Comparison of ENCODE assay signal across 14 cellular contexts in the genomic region with DNA sequence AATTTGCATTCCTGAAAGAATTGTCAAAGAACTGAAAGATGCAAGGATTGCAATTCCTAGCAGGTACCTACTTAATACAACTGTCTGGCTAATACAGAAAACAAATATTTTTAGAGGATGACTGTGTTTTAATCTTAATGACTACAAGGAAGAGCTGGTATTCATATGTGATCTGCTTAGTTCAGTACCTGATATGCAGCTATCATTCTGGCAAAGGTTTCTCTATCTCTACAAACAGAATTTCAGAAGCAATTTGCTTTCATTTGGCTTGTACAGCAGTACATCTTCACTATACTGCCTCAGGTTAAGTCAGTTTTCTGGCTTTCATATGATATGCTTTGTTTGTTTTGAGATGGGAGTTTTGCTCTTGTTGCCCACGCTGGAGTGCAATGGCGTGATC. TPM values are rescaled to one million over a fixed set of nuclear protein-coding genes. Genes with fewer than 3 reads are reported as not detected.
DNase-seq lines count a peak whose midpoint lies in the region; ATAC-seq, FAIRE-seq and TF ChIP-seq lines count a peak whose summit lies in the region.
"Had no signal": no experiment of that assay in that cellular context is flagged by ENCODE, and none has a peak within 500 bp of the region (broad histone marks: within the 10 kb centered on the region; RNA-seq: fewer than 3 reads in every experiment).

No MANE protein-coding gene starts in this region.

- H3K9me1 ChIP-seq in K562 (ENCODE audit: control insufficient read depth, insufficient read depth, low read length): peaks cover 4% of the 10 kb centered on the region

- no peak overlapping the region for H3K9ac ChIP-seq in K562 (ENCODE audit: insufficient read depth in 1 of 2, low read depth in 2 of 2, low read length in 2 of 2)

- peaks cover 34% of the 10 kb centered on the region for H3K4me1 ChIP-seq in PC-9 (replicated peaks; ENCODE audit: insufficient read depth)
- peaks cover 20 to 29% of the 10 kb centered on the region in 2 experiments; a peak in 4 of 5 replicates for H3K4me1 ChIP-seq in K562 (replicated peaks in 1 of 2; ENCODE audit: control insufficient read depth in 2 of 2, insufficient read depth in 2 of 2, low read length in 2 of 2)

- H3K27me3 Mint-ChIP-seq in activated T-cell treated with anti-CD3 and anti-CD28 coated beads, Interleukin-2, amount 50 U/mL, for 72 hours (ENCODE audit: low read depth): no peaks in the 10 kb centered on the region
- H3K27me3 Mint-ChIP-seq in stimulated activated naive CD8-positive, alpha-beta T cell treated with anti-CD3 and anti-CD28 coated beads, Interleukin-15, amount 100 ng/mL, for 72 hours: no peaks in the 10 kb centered on the region

- H3F3A ChIP-seq in PC-9 (ENCODE audit: insufficient read depth, low read depth): peaks cover 55% of the 10 kb centered on the region

- H3K9me2 ChIP-seq in PC-9 (ENCODE audit: insufficient read depth): no peaks in the 10 kb centered on the region

- H3K36me3 Mint-ChIP-seq in activated T-cell treated with anti-CD3 and anti-CD28 coated beads, Interleukin-2, amount 50 U/mL, for 72 hours (ENCODE audit: insufficient read depth in 2 of 2): no peaks in the 10 kb centered on the region

- no peak for TF ChIP-seq POLR2A in K562 (conservative IDR thresholded peaks at IDR 0.05)

- TF ChIP-seq CTCF in PC-9 (conservative IDR thresholded peaks at IDR 0.05) (no peak), K562 (IDR thresholded peaks at IDR 0.05 in 2 of 3, conservative IDR thresholded peaks at IDR 0.05 in 1 of 3; ENCODE audit: insufficient read depth in 2 of 3, low read depth in 1 of 3, low read length in 3 of 3) (no peak)

- in situ Hi-C loops in K562 (cut with MboI): no loop called here

- H3K36me3 ChIP-seq in PC-9 (ENCODE audit: low read depth) (peaks cover 36% of the 10 kb centered on the region), K562 (ENCODE audit: control insufficient read depth, insufficient read depth, low read length) (peaks cover 8% of the 10 kb centered on the region; the same call in 2 of the 3 replicates)
- H3K36me3 ChIP-seq: gastroesophageal sphincter had no signal

- POLR2A ChIA-PET in PC-9 (lab: Charles Lee; ENCODE audit: unreplicated experiment): no interaction called here
- POLR2A ChIA-PET in K562 (lab: Yijun Ruan, JAX): interaction anchor here (0.7 to 1.1 kb wide), 3 partner anchors 9 to 40 kb away, joined by 3 read pairs; no protein-coding TSS in a partner anchor

- CTCF ChIA-PET in PC-9 (lab: Charles Lee): no interaction called here
- CTCF ChIA-PET in K562 (lab: Yijun Ruan, JAX; ENCODE audit: low intra/inter-chr PET ratio): no interaction called here

- H3K4me1 Mint-ChIP-seq in activated T-cell treated with anti-CD3 and anti-CD28 coated beads, Interleukin-2, amount 50 U/mL, for 72 hours (ENCODE audit: low read depth): peaks cover 82% of the 10 kb centered on the region
- peaks cover 76% of the 10 kb centered on the region for H3K4me1 Mint-ChIP-seq in stimulated activated naive CD8-positive, alpha-beta T cell treated with anti-CD3 and anti-CD28 coated beads, Interleukin-15, amount 100 ng/mL, for 72 hours

- peak overlapping the region; percentile 90 for H3K27ac Mint-ChIP-seq in activated T-cell treated with anti-CD3 and anti-CD28 coated beads, Interleukin-2, amount 50 U/mL, for 72 hours
- H3K27ac Mint-ChIP-seq in stimulated activated naive CD8-positive, alpha-beta T cell treated with anti-CD3 and anti-CD28 coated beads, Interleukin-15, amount 100 ng/mL, for 72 hours: peak overlapping the region in 1 of 2 donors; percentile 71

- ATAC-seq in activated T-cell treated with anti-CD3 and anti-CD28 coated beads, Interleukin-2, amount 50 U/mL, for 72 hours (replicated peaks in 1 of 2): peak; percentile 21 to 40
- no peak for ATAC-seq in K562
- peak; percentile 52 for ATAC-seq in stimulated activated naive CD8-positive, alpha-beta T cell treated with anti-CD3 and anti-CD28 coated beads, Interleukin-15, amount 100 ng/mL, for 72 hours
- ATAC-seq: gastroesophageal sphincter had no signal

- no peak for TF ChIP-seq RAD21 in K562 (CRISPR knock-in tag; conservative IDR thresholded peaks at IDR 0.05 in 1 of 2, IDR thresholded peaks at IDR 0.05 in 1 of 2)

- DNase-seq in activated T-cell treated with anti-CD3 and anti-CD28 coated beads, Interleukin-2, amount 50 U/mL, for 72 hours: no peak
- DNase-seq in activated T-cell treated with anti-CD3 and anti-CD28 coated beads for 4 hours: no peak
- DNase-seq in PC-9: no peak
- no peak for DNase-seq in K562 (ENCODE audit: extremely low read depth in 1 of 4, low spot score in 3 of 4)
- no peak for DNase-seq in stimulated activated naive CD8-positive, alpha-beta T cell treated with anti-CD3 and anti-CD28 coated beads, Interleukin-15, amount 100 ng/mL, for 72 hours
- no peak for DNase-seq in NCI-H1417 treated with DMSO at 0.1 percent for 48 hours (lab: John Stamatoyannopoulos, UW)
- DNase-seq in SKM-1 treated with dmso at 0.1 percent for 144 hours (lab: John Stamatoyannopoulos, UW; ENCODE audit: unreplicated experiment): no peak
- no peak for DNase-seq in GM03348 (ENCODE audit: low spot score)
- DNase-seq: NCI-H1092 treated with DMSO at 0.1 percent for 48 hours had no signal

- 55% methylated on average over 2 of the region's 2 CpGs for WGBS in K562 (ENCODE audit: insufficient coverage, low coverage, missing lambda C conversion rate)

- no peak overlapping the region for H3K4me3 ChIP-seq in PC-9
- no peak overlapping the region for H3K4me3 ChIP-seq in K562
- H3K4me3 ChIP-seq: gastroesophageal sphincter had no signal

- H4K20me1 ChIP-seq in PC-9 (ENCODE audit: insufficient read depth) (peaks cover 91% of the 10 kb centered on the region), K562 (replicated peaks; ENCODE audit: control insufficient read depth, insufficient read depth, low read length) (peaks cover 19% of the 10 kb centered on the region)

- H3K4me2 ChIP-seq in PC-9 (0 out of 2 replicates have a peak overlapping the region, but pooled peaks have one; percentile 23), K562 (ENCODE audit: insufficient read depth, low read length) (no peak overlapping the region)

- H3K79me2 ChIP-seq in PC-9 (ENCODE audit: low read depth): peaks cover 100% of the 10 kb centered on the region
- peaks cover 100% of the 10 kb centered on the region for H3K79me2 ChIP-seq in K562 (ENCODE audit: control insufficient read depth, insufficient read depth, low read length)

- BruUV-seq in PC-9 (replicated peaks; lab: Mats Ljungman, UMichigan): no TSS peak
- no TSS peak for BruUV-seq in K562 (replicated peaks; lab: Mats Ljungman, UMichigan)

- FAIRE-seq in K562 (lab: Jason Lieb, UNC): no peak
- FAIRE-seq: bronchial epithelial cell, endometrium, H1, islet of Langerhans had no signal

- TF ChIP-seq EP300 in K562 (IDR thresholded peaks at IDR 0.05; ENCODE audit: low read length): no peak

- H2AFZ ChIP-seq in PC-9 (no peak overlapping the region), K562 (ENCODE audit: low read depth, low read length) (no peak overlapping the region)

- intact Hi-C loops in PC-9 (cut with micrococcal nuclease; ENCODE audit: unreplicated experiment) (loop anchor here (2.0 kb wide), 1 partner anchor 49 kb away; no protein-coding TSS in a partner anchor), K562 (cut with micrococcal nuclease) (loop anchor here (5.0 kb wide), 1 partner anchor 211 kb away; no protein-coding TSS in a partner anchor)

- peak overlapping the region; percentile 38 for H3K27ac ChIP-seq in PC-9
- H3K27ac ChIP-seq in K562 (ENCODE audit: extremely low read depth, low read depth, low read length): no peak overlapping the region
- H3K27ac ChIP-seq: gastroesophageal sphincter had no signal

- H3K4me3 Mint-ChIP-seq in activated T-cell treated with anti-CD3 and anti-CD28 coated beads, Interleukin-2, amount 50 U/mL, for 72 hours: peak overlapping the region; percentile 71 to 90
- H3K4me3 Mint-ChIP-seq in stimulated activated naive CD8-positive, alpha-beta T cell treated with anti-CD3 and anti-CD28 coated beads, Interleukin-15, amount 100 ng/mL, for 72 hours: peak overlapping the region; percentile 69 to 78

- no peaks in the 10 kb centered on the region for H3K9me3 Mint-ChIP-seq in activated T-cell treated with anti-CD3 and anti-CD28 coated beads, Interleukin-2, amount 50 U/mL, for 72 hours
- no peaks in the 10 kb centered on the region for H3K9me3 Mint-ChIP-seq in stimulated activated naive CD8-positive, alpha-beta T cell treated with anti-CD3 and anti-CD28 coated beads, Interleukin-15, amount 100 ng/mL, for 72 hours

- H3K27me3 ChIP-seq in PC-9 (ENCODE audit: insufficient read depth, low read depth) (no peaks in the 10 kb centered on the region), K562 (ENCODE audit: control insufficient read depth in 2 of 2, insufficient read depth in 2 of 2, low read length in 2 of 2) (no peaks in the 10 kb centered on the region)
- H3K27me3 ChIP-seq: gastroesophageal sphincter had no signal

- H3K9me3 ChIP-seq in PC-9 (ENCODE audit: insufficient read depth, low read depth) (no peaks in the 10 kb centered on the region), K562 (replicated peaks; ENCODE audit: control insufficient read depth, insufficient read depth, low read depth, low read length) (no peaks in the 10 kb centered on the region)
- H3K9me3 ChIP-seq: gastroesophageal sphincter had no signal

TF ChIP-seq in K562, 482 proteins besides CTCF, POLR2A, EP300 and RAD21 (continues in another document):
- TF ChIP-seq HDAC1 (IDR thresholded peaks at IDR 0.05) (no peak), TAL1 (IDR thresholded peaks at IDR 0.05) (peak; percentile 7; the same call in 1 of the 2 replicates), ZFP30 (CRISPR knock-in tag; IDR thresholded peaks at IDR 0.05; ENCODE audit: borderline replicate concordance) (no peak)

RNA-seq across cellular contexts. Expression of gene TBL1XR1, which starts 51.3 kb away (rescaled TPM):
- 100 to 1,000 TPM; 179 to 240 TPM for total RNA-seq in activated T-cell treated with anti-CD3 and anti-CD28 coated beads, Interleukin-2, amount 50 U/mL, for 72 hours
- total RNA-seq in PC-9 (2021) (232 and 243 TPM in 2 replicates), K562 (2014; rRNA removed) (56.6 and 68.6 TPM in 2 replicates), K562 (2014; rRNA removed; fragmentation: Illumina TruSeq; extraction: Trizol) (110 and 132 TPM in 2 replicates), K562 (2015; rRNA removed; fragmentation: Illumina TruSeq; extraction: Trizol) (74.0 and 83.3 TPM in 2 replicates), K562 (2021) (125 and 150 TPM in 2 replicates)
- total RNA-seq in K562 (2011; cell fraction: chromatin; rRNA removed; ENCODE audit: low replicate concordance): 113 and 226 TPM in 2 replicates
- total RNA-seq in K562 (2011; cell fraction: nucleolus; rRNA removed): 55.0 and 70.3 TPM in 2 replicates
- 125 and 183 TPM in 2 replicates for total RNA-seq in K562 (2011; cell fraction: nucleoplasm; rRNA removed)
- polyA plus RNA-seq in K562 (2011; rRNA removed) (129 and 171 TPM in 2 replicates), K562 (2014; fragmentation: Illumina TruSeq; extraction: Trizol) (36.6 and 37.2 TPM in 2 replicates), K562 (2014; fragmentation: Nextera tagmentation; extraction: Ambion mirVana) (10 to 100 TPM; 19.6 to 90.2 TPM), K562 (2014; rRNA removed) (36.7 and 39.9 TPM in 2 replicates)
- 42.5 and 49.5 TPM in 2 replicates for polyA plus RNA-seq in K562 (2011; cell fraction: cytosol; rRNA removed)
- polyA plus RNA-seq in K562 (2011; cell fraction: nucleus; rRNA removed): 154 and 172 TPM in 2 replicates
- 19.3 and 54.6 TPM in 2 replicates for polyA plus RNA-seq in K562 (2012)
- 706 and 847 TPM in 2 replicates for polyA minus RNA-seq in K562 (2011; rRNA and poly(A)+ RNA removed)
- polyA minus RNA-seq in K562 (2011; cell fraction: cytosol; rRNA and poly(A)+ RNA removed): 193 and 353 TPM in 2 replicates
- polyA minus RNA-seq in K562 (2011; cell fraction: nucleus; rRNA and poly(A)+ RNA removed): 137 and 171 TPM in 2 replicates
